Comparison of ENCODE assay signal across 16 cellular contexts in genomic region chr13:106522898-106523525, GRCh38. TPM values are rescaled to one million over a fixed set of nuclear protein-coding genes. Genes with fewer than 3 reads are reported as not detected.
A peak's percentile ranks its signal among the peaks of the same experiment; 100 is the strongest.
DNase-seq lines count a peak whose midpoint lies in the region; ATAC-seq and TF ChIP-seq lines count a peak whose summit lies in the region.
"Had no signal": no experiment of that assay in that cellular context is flagged by ENCODE, and none has a peak within 500 bp of the region (broad histone marks: within the 10 kb centered on the region; RNA-seq: fewer than 3 reads in every experiment).

No MANE protein-coding gene starts in this region.

- TF ChIP-seq POLR2A in breast epithelium (IDR thresholded peaks at IDR 0.05) (no peak), ovary (IDR thresholded peaks at IDR 0.05) (no peak)

- no peaks in the 10 kb centered on the region for H3K27me3 Mint-ChIP-seq in MCF 10A (ENCODE audit: insufficient read depth, unreplicated experiment)

- H3K4me1 ChIP-seq in breast epithelium (peaks cover 0 to 5% of the 10 kb centered on the region in 2 donors), mesodermal cell (ENCODE audit: control insufficient read depth, insufficient read depth, low read length, poor library complexity, severe bottlenecking) (peaks cover 15% of the 10 kb centered on the region), ovary (ENCODE audit: insufficient read depth) (no peaks in the 10 kb centered on the region)
- H3K4me1 ChIP-seq: A549 had no signal

- no peak for ATAC-seq in HG02642 (IDR thresholded peaks at IDR 0.05; ENCODE audit: poor library complexity, unreplicated experiment)
- ATAC-seq: A549, T-cell had no signal

- peak overlapping the region; percentile 55 for H3K27ac Mint-ChIP-seq in MCF 10A (ENCODE audit: low read depth, unreplicated experiment)
- H3K27ac Mint-ChIP-seq: activated B cell treated with CpG ODN at 0.5 μM for 24 hours, T-cell had no signal

- no peak for TF ChIP-seq EP300 in ovary (IDR thresholded peaks at IDR 0.05)

- H3K4me1 Mint-ChIP-seq in MCF 10A (ENCODE audit: insufficient read depth, unreplicated experiment), result peaks cover 50% of the 10 kb centered on the region
- H3K4me1 Mint-ChIP-seq: activated B cell treated with CpG ODN at 0.5 μM for 24 hours, T-cell had no signal

- TF ChIP-seq CTCF in MCF 10A (IDR thresholded peaks at IDR 0.05; ENCODE audit: unreplicated experiment) (no peak), breast epithelium (IDR thresholded peaks at IDR 0.05) (no peak), GM13977 (IDR thresholded peaks at IDR 0.05; ENCODE audit: extremely low read depth, insufficient read depth, missing control alignments) (no peak), ovary (IDR thresholded peaks at IDR 0.05) (no peak)

- DNase-seq in MCF 10A (ENCODE audit: unreplicated experiment) (peak; percentile 30), breast epithelium (ENCODE audit: low spot score in 2 of 2) (no peak), dermis blood vessel endothelial cell (peak; percentile 37), COLO829 (ENCODE audit: low spot score) (no peak), GM13977 (ENCODE audit: low spot score) (no peak), ovary (no peak)
- DNase-seq: activated B cell treated with CpG ODN at 0.5 μM for 24 hours; activated gamma-delta T cell treated with Interleukin-2 at 50 U/mL for 16 hours; NCI-H187 treated with DMSO at 0.1 percent for 48 hours; NCI-H526; stimulated activated CD4-positive, alpha-beta T cell treated with anti-CD3 and anti-CD28 coated beads, Interleukin-12 subunit alpha, Interleukin-12 subunit beta, amount 100 ng/mL, for 4 hours; T-cell had no signal

- H3K36me3 ChIP-seq in breast epithelium, result no peaks in the 10 kb centered on the region
- H3K36me3 ChIP-seq in mesodermal cell (ENCODE audit: control insufficient read depth, insufficient read depth, low read length), result peaks cover 70% of the 10 kb centered on the region
- no peaks in the 10 kb centered on the region for H3K36me3 ChIP-seq in ovary
- H3K36me3 ChIP-seq: ascending aorta had no signal

- peak overlapping the region in 1 of 3 donors; percentile 26 for H3K4me3 ChIP-seq in breast epithelium
- no peak overlapping the region for H3K4me3 ChIP-seq in mesodermal cell (ENCODE audit: extremely low read depth, insufficient read depth, low read length, poor library complexity, severe bottlenecking)
- H3K4me3 ChIP-seq in ovary, result no peak overlapping the region
- H3K4me3 ChIP-seq: A549, ascending aorta had no signal

- CTCF ChIA-PET in MCF 10A (lab: Yijun Ruan, JAX), result interaction anchor here (1.3 to 2.0 kb wide), 3 partner anchors 10 to 413 kb away, joined by 3 to 7 read pairs (median 6); no protein-coding TSS in a partner anchor

- H3K9me3 ChIP-seq in breast epithelium (no peaks in the 10 kb centered on the region), mesodermal cell (ENCODE audit: control insufficient read depth, low read length) (no peaks in the 10 kb centered on the region), ovary (no peaks in the 10 kb centered on the region)
- H3K9me3 ChIP-seq: A549, ascending aorta had no signal

- H3K36me3 Mint-ChIP-seq in MCF 10A (ENCODE audit: insufficient read depth, unreplicated experiment), result peaks cover 8% of the 10 kb centered on the region
- H3K36me3 Mint-ChIP-seq: T-cell had no signal

- no peaks in the 10 kb centered on the region for H3K9me3 Mint-ChIP-seq in MCF 10A (ENCODE audit: unreplicated experiment)
- H3K9me3 Mint-ChIP-seq: activated B cell treated with CpG ODN at 0.5 μM for 24 hours, T-cell had no signal

- intact Hi-C loops in MCF 10A (cut with micrococcal nuclease), result no loop called here
- intact Hi-C loops in breast epithelium (cut with DNase I; ENCODE audit: low total_unique reads), result no loop called here
- intact Hi-C loops in ovary (cut with DNase I), result no loop called here

- H3K4me3 Mint-ChIP-seq in MCF 10A (ENCODE audit: unreplicated experiment), result peak overlapping the region; percentile 57
- H3K4me3 Mint-ChIP-seq: activated B cell treated with CpG ODN at 0.5 μM for 24 hours, T-cell had no signal

- BruUV-seq in MCF 10A (replicated peaks; lab: Mats Ljungman, UMichigan), result no TSS peak

- no peak overlapping the region for H3K27ac ChIP-seq in breast epithelium
- H3K27ac ChIP-seq in mesodermal cell (ENCODE audit: low read depth, low read length, severe bottlenecking), result peak overlapping the region; percentile 17
- H3K27ac ChIP-seq in ovary, result no peak overlapping the region
- H3K27ac ChIP-seq: A549, ascending aorta had no signal

- WGBS in mesodermal cell (ENCODE audit: insufficient coverage in 2 of 2), 2 experiments, result 73 to 74% methylated on average over 3 of the region's 7 CpGs
- WGBS in ovary, 3 donors, result 33 to 54% (median 40%) methylated on average over 7 of the region's 7 CpGs

- H3K27me3 ChIP-seq in breast epithelium (no peaks in the 10 kb centered on the region), ovary (no peaks in the 10 kb centered on the region)
- H3K27me3 ChIP-seq: ascending aorta had no signal

- in situ Hi-C loops in GM13977 (cut with MboI; ENCODE audit: low pct_unique_long_range_greater_than_20kb, low sequenced_read_pairs, unreplicated experiment), result no loop called here

- POLR2A ChIA-PET in MCF 10A (lab: Yijun Ruan, JAX), result interaction anchor here (0.6 to 3.9 kb wide), 12 partner anchors 9 to 406 kb away, joined by 3 to 26 read pairs (median 4); partner anchors contain the start of gene EFNB2

RNA-seq across cellular contexts. Expression of gene EFNB2, which starts 12.4 kb away (rescaled TPM):
- total RNA-seq in MCF 10A (2022), result 40.4 and 45.7 TPM in 2 replicates
- total RNA-seq in breast epithelium, result 10 to 100 TPM in 2 of 3 donors, 1 to 10 TPM in 1; 9.4 to 15.7 (median 15.2) TPM
- total RNA-seq in dermis blood vessel endothelial cell, result 60.1 and 121 TPM in 2 replicates
- polyA plus RNA-seq in mesodermal cell (2013, experiment 1 of 2), result 120 TPM
- 102 TPM for polyA plus RNA-seq in mesodermal cell (2013, experiment 2 of 2)
- 10 to 100 TPM in 3 of 7 donors, 1 to 10 TPM in 4; 3.7 to 33.2 (median 8.7) TPM for total RNA-seq in ovary
- polyA plus RNA-seq in ovary, result 10 to 100 TPM; 13.5 to 25.3 TPM

RNA-seq across cellular contexts. Expression of gene ARGLU1, which starts 44.9 kb away (rescaled TPM):
- total RNA-seq in MCF 10A (2022), result 91.7 and 94.4 TPM in 2 replicates
- 100 to 1,000 TPM; 122 to 181 (median 136) TPM for total RNA-seq in breast epithelium
- 51.0 and 71.6 TPM in 2 replicates for total RNA-seq in dermis blood vessel endothelial cell
- 185 TPM for polyA plus RNA-seq in mesodermal cell (2013, experiment 1 of 2)
- polyA plus RNA-seq in mesodermal cell (2013, experiment 2 of 2), result 185 TPM
- 100 to 1,000 TPM in 2 of 7 donors, 10 to 100 TPM in 5; 72.6 to 136 (median 76.8) TPM for total RNA-seq in ovary
- polyA plus RNA-seq in ovary, result 100 to 1,000 TPM in 1 of 2 donors, 10 to 100 TPM in 1; 72.5 to 108 TPM

Comparison
In these comparisons a context has a peak if more than half of its experiments do, and no peak if none do; other contexts are left out.
1. DNase-seq: peak in MCF 10A (single experiment) and dermis blood vessel endothelial cell (single experiment); none in breast epithelium (0 of 2), COLO829 (single experiment), GM13977 (single experiment) and ovary (0 of 5).